Comparison of ENCODE assay signal across 2 cellular contexts in the genomic region with DNA sequence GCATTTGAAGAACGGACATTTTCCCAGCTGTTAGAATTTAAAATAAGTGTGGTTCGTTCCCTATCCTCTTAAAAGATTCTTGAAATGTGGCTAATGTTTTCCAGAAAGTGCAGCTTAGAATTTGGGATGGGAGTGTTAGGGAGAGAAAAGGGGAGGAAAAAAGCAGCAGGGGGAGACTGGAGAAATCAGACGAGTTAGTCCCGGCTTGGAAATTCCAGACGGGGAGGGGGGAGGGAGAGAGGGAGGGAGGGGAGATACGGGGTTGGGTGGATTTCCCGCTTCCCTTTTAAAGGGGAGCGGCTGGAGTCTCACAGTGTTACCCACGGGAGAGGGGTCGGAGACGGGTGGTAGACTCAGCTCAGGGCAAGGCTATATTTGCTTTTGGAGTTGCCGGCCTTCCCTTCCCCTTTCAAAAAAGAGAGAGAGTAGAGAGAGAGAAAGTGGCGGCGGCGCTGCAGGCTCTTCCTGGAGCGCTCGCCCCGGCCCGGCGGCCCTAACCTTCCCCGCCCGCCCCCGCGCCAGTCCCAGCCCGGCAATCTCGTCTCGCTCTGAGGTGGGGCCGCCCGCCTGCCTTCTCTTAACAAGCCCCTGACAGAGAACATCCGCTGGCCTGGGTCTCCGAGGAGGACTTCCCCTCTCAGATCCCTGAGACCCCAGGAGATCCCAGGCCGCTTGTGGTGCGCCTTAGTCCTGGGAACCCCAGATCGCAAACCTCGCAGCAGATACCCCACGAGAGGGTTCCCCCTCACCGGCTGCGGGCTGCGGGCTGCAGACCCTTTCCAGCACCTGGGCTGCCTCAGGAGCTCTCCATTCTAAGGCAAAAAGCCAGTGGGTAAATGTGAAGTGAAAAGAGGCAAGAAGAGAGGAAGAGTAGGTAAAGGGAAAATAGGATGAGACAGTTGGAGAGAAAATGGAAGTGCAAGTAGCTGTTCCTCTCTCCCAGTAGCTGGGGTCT.
TF ChIP-seq lines count a peak whose summit lies in the region.

No MANE protein-coding gene starts in this region.

TF ChIP-seq in HEK293, 187 proteins besides CTCF, POLR2A, EP300 and RAD21 (continues in another document):
- TF ChIP-seq, protein P1, sequence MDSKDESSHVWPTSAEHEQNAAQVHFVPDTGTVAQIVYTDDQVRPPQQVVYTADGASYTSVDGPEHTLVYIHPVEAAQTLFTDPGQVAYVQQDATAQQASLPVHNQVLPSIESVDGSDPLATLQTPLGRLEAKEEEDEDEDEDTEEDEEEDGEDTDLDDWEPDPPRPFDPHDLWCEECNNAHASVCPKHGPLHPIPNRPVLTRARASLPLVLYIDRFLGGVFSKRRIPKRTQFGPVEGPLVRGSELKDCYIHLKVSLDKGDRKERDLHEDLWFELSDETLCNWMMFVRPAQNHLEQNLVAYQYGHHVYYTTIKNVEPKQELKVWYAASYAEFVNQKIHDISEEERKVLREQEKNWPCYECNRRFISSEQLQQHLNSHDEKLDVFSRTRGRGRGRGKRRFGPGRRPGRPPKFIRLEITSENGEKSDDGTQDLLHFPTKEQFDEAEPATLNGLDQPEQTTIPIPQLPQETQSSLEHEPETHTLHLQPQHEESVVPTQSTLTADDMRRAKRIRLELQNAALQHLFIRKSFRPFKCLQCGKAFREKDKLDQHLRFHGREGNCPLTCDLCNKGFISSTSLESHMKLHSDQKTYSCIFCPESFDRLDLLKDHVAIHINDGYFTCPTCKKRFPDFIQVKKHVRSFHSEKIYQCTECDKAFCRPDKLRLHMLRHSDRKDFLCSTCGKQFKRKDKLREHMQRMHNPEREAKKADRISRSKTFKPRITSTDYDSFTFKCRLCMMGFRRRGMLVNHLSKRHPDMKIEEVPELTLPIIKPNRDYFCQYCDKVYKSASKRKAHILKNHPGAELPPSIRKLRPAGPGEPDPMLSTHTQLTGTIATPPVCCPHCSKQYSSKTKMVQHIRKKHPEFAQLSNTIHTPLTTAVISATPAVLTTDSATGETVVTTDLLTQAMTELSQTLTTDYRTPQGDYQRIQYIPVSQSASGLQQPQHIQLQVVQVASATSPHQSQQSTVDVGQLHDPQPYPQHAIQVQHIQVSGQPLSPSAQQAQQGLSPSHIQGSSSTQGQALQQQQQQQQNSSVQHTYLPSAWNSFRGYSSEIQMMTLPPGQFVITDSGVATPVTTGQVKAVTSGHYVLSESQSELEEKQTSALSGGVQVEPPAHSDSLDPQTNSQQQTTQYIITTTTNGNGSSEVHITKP (tag by site-specific recombination; IDR thresholded peaks at IDR 0.05) = peak; percentile 63
- peak; percentile 88 for TF ChIP-seq ZNF341 (tag by site-specific recombination; IDR thresholded peaks at IDR 0.05; ENCODE audit: low read depth)
- peak; percentile 40; the same call in 1 of the 2 replicates for TF ChIP-seq SP7 (tag by site-specific recombination; IDR thresholded peaks at IDR 0.05)
- TF ChIP-seq PRDM1 (tag by site-specific recombination; IDR thresholded peaks at IDR 0.05) = peak; percentile 86
- TF ChIP-seq WT1 (tag by site-specific recombination; IDR thresholded peaks at IDR 0.05) = peak; percentile 78
- TF ChIP-seq, protein P2, sequence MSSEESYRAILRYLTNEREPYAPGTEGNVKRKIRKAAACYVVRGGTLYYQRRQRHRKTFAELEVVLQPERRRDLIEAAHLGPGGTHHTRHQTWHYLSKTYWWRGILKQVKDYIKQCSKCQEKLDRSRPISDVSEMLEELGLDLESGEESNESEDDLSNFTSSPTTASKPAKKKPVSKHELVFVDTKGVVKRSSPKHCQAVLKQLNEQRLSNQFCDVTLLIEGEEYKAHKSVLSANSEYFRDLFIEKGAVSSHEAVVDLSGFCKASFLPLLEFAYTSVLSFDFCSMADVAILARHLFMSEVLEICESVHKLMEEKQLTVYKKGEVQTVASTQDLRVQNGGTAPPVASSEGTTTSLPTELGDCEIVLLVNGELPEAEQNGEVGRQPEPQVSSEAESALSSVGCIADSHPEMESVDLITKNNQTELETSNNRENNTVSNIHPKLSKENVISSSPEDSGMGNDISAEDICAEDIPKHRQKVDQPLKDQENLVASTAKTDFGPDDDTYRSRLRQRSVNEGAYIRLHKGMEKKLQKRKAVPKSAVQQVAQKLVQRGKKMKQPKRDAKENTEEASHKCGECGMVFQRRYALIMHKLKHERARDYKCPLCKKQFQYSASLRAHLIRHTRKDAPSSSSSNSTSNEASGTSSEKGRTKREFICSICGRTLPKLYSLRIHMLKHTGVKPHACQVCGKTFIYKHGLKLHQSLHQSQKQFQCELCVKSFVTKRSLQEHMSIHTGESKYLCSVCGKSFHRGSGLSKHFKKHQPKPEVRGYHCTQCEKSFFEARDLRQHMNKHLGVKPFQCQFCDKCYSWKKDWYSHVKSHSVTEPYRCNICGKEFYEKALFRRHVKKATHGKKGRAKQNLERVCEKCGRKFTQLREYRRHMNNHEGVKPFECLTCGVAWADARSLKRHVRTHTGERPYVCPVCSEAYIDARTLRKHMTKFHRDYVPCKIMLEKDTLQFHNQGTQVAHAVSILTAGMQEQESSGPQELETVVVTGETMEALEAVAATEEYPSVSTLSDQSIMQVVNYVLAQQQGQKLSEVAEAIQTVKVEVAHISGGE (tag by site-specific recombination; conservative IDR thresholded peaks at IDR 0.05; ENCODE audit: low read depth) = peak; percentile 32; the same call in 1 of the 2 replicates
- TF ChIP-seq, protein P3, sequence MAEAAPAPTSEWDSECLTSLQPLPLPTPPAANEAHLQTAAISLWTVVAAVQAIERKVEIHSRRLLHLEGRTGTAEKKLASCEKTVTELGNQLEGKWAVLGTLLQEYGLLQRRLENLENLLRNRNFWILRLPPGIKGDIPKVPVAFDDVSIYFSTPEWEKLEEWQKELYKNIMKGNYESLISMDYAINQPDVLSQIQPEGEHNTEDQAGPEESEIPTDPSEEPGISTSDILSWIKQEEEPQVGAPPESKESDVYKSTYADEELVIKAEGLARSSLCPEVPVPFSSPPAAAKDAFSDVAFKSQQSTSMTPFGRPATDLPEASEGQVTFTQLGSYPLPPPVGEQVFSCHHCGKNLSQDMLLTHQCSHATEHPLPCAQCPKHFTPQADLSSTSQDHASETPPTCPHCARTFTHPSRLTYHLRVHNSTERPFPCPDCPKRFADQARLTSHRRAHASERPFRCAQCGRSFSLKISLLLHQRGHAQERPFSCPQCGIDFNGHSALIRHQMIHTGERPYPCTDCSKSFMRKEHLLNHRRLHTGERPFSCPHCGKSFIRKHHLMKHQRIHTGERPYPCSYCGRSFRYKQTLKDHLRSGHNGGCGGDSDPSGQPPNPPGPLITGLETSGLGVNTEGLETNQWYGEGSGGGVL (tag by site-specific recombination; IDR thresholded peaks at IDR 0.05) = peak; percentile 83; the same call in 1 of the 2 replicates
- no peak for TF ChIP-seq OSR2 (tag by site-specific recombination; IDR thresholded peaks at IDR 0.05)
- TF ChIP-seq KLF16 (tag by site-specific recombination; IDR thresholded peaks at IDR 0.05) = 0 out of 2 replicates have a peak, but pooled peaks have one; percentile 31
- no peak for TF ChIP-seq HOXC10 (CRISPR knock-in tag; IDR thresholded peaks at IDR 0.05)
- TF ChIP-seq ZNF221 (tag by site-specific recombination; IDR thresholded peaks at IDR 0.05; ENCODE audit: borderline replicate concordance) = no peak
- TF ChIP-seq, protein P4, sequence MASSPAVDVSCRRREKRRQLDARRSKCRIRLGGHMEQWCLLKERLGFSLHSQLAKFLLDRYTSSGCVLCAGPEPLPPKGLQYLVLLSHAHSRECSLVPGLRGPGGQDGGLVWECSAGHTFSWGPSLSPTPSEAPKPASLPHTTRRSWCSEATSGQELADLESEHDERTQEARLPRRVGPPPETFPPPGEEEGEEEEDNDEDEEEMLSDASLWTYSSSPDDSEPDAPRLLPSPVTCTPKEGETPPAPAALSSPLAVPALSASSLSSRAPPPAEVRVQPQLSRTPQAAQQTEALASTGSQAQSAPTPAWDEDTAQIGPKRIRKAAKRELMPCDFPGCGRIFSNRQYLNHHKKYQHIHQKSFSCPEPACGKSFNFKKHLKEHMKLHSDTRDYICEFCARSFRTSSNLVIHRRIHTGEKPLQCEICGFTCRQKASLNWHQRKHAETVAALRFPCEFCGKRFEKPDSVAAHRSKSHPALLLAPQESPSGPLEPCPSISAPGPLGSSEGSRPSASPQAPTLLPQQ (tag by site-specific recombination; IDR thresholded peaks at IDR 0.05) = peak; percentile 49; the same call in 1 of the 2 replicates
- TF ChIP-seq ZBTB17 (tag by site-specific recombination; IDR thresholded peaks at IDR 0.05) = no peak

TF ChIP-seq in K562, 482 proteins besides CTCF, POLR2A, EP300 and RAD21 (continues in another document):
- TF ChIP-seq, protein P5, sequence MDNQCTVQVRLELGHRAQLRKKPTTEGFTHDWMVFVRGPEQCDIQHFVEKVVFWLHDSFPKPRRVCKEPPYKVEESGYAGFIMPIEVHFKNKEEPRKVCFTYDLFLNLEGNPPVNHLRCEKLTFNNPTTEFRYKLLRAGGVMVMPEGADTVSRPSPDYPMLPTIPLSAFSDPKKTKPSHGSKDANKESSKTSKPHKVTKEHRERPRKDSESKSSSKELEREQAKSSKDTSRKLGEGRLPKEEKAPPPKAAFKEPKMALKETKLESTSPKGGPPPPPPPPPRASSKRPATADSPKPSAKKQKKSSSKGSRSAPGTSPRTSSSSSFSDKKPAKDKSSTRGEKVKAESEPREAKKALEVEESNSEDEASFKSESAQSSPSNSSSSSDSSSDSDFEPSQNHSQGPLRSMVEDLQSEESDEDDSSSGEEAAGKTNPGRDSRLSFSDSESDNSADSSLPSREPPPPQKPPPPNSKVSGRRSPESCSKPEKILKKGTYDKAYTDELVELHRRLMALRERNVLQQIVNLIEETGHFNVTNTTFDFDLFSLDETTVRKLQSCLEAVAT (IDR thresholded peaks at IDR 0.05) = 0 out of 4 replicates have a peak, but pooled peaks of 1 of the 2 experiments have one; percentile 31
- no peak for TF ChIP-seq THRAP3 (IDR thresholded peaks at IDR 0.05; ENCODE audit: borderline replicate concordance)
- TF ChIP-seq ZNF668 (CRISPR knock-in tag; IDR thresholded peaks at IDR 0.05) = no peak
- TF ChIP-seq ZNF197 (CRISPR knock-in tag; IDR thresholded peaks at IDR 0.05; ENCODE audit: low read depth) = no peak
- TF ChIP-seq, protein P6, sequence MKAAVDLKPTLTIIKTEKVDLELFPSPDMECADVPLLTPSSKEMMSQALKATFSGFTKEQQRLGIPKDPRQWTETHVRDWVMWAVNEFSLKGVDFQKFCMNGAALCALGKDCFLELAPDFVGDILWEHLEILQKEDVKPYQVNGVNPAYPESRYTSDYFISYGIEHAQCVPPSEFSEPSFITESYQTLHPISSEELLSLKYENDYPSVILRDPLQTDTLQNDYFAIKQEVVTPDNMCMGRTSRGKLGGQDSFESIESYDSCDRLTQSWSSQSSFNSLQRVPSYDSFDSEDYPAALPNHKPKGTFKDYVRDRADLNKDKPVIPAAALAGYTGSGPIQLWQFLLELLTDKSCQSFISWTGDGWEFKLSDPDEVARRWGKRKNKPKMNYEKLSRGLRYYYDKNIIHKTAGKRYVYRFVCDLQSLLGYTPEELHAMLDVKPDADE (conservative IDR thresholded peaks at IDR 0.05; ENCODE audit: control insufficient read depth, low read depth, low read length) = peak; percentile 62; the same call in 1 of the 2 replicates
- TF ChIP-seq ZFPM2 (CRISPR knock-in tag; IDR thresholded peaks at IDR 0.05) = no peak
- TF ChIP-seq TAF1 (IDR thresholded peaks at IDR 0.05; ENCODE audit: control insufficient read depth, extremely low read depth, insufficient read depth, low read length, severe bottlenecking) = no peak
- TF ChIP-seq MAFK (IDR thresholded peaks at IDR 0.05; ENCODE audit: low read length) = no peak
- no peak for TF ChIP-seq KDM4B (IDR thresholded peaks at IDR 0.05; ENCODE audit: borderline replicate concordance in 2 of 2, low read depth in 1 of 2)
- TF ChIP-seq EP400 (IDR thresholded peaks at IDR 0.05) = 0 out of 2 replicates have a peak, but pooled peaks have one; percentile 4
- no peak for TF ChIP-seq RBM14 (IDR thresholded peaks at IDR 0.05; ENCODE audit: borderline replicate concordance, insufficient read depth, low read depth, low read length)
- TF ChIP-seq TCF7L2 (IDR thresholded peaks at IDR 0.05; ENCODE audit: low read depth, low read length) = no peak
- TF ChIP-seq EGR1 (conservative IDR thresholded peaks at IDR 0.05) = peak; percentile 80
- no peak for TF ChIP-seq FOXM1 (IDR thresholded peaks at IDR 0.05; ENCODE audit: low read depth)
- TF ChIP-seq FOXM1 (CRISPR knock-in tag; IDR thresholded peaks at IDR 0.05; ENCODE audit: low read depth) = no peak
- TF ChIP-seq, protein P7, sequence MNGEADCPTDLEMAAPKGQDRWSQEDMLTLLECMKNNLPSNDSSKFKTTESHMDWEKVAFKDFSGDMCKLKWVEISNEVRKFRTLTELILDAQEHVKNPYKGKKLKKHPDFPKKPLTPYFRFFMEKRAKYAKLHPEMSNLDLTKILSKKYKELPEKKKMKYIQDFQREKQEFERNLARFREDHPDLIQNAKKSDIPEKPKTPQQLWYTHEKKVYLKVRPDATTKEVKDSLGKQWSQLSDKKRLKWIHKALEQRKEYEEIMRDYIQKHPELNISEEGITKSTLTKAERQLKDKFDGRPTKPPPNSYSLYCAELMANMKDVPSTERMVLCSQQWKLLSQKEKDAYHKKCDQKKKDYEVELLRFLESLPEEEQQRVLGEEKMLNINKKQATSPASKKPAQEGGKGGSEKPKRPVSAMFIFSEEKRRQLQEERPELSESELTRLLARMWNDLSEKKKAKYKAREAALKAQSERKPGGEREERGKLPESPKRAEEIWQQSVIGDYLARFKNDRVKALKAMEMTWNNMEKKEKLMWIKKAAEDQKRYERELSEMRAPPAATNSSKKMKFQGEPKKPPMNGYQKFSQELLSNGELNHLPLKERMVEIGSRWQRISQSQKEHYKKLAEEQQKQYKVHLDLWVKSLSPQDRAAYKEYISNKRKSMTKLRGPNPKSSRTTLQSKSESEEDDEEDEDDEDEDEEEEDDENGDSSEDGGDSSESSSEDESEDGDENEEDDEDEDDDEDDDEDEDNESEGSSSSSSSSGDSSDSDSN (IDR thresholded peaks at IDR 0.05; ENCODE audit: borderline replicate concordance in 1 of 2, low read depth in 2 of 2, low read length in 2 of 2) = no peak
- TF ChIP-seq, protein P8, sequence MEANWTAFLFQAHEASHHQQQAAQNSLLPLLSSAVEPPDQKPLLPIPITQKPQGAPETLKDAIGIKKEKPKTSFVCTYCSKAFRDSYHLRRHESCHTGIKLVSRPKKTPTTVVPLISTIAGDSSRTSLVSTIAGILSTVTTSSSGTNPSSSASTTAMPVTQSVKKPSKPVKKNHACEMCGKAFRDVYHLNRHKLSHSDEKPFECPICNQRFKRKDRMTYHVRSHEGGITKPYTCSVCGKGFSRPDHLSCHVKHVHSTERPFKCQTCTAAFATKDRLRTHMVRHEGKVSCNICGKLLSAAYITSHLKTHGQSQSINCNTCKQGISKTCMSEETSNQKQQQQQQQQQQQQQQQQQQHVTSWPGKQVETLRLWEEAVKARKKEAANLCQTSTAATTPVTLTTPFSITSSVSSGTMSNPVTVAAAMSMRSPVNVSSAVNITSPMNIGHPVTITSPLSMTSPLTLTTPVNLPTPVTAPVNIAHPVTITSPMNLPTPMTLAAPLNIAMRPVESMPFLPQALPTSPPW (CRISPR knock-in tag; IDR thresholded peaks at IDR 0.05) = peak; percentile 78
- TF ChIP-seq MAZ (CRISPR knock-in tag; conservative IDR thresholded peaks at IDR 0.05 in 1 of 2, IDR thresholded peaks at IDR 0.05 in 1 of 2) = no peak; a peak in 1 of 4 replicates
- TF ChIP-seq, protein P9, sequence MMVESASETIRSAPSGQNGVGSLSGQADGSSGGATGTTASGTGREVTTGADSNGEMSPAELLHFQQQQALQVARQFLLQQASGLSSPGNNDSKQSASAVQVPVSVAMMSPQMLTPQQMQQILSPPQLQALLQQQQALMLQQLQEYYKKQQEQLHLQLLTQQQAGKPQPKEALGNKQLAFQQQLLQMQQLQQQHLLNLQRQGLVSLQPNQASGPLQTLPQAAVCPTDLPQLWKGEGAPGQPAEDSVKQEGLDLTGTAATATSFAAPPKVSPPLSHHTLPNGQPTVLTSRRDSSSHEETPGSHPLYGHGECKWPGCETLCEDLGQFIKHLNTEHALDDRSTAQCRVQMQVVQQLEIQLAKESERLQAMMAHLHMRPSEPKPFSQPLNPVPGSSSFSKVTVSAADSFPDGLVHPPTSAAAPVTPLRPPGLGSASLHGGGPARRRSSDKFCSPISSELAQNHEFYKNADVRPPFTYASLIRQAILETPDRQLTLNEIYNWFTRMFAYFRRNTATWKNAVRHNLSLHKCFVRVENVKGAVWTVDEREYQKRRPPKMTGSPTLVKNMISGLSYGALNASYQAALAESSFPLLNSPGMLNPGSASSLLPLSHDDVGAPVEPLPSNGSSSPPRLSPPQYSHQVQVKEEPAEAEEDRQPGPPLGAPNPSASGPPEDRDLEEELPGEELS (CRISPR knock-in tag; IDR thresholded peaks at IDR 0.05; ENCODE audit: borderline replicate concordance) = no peak
